Comparison of ENCODE assay signal across 8 cellular contexts in the genomic region with DNA sequence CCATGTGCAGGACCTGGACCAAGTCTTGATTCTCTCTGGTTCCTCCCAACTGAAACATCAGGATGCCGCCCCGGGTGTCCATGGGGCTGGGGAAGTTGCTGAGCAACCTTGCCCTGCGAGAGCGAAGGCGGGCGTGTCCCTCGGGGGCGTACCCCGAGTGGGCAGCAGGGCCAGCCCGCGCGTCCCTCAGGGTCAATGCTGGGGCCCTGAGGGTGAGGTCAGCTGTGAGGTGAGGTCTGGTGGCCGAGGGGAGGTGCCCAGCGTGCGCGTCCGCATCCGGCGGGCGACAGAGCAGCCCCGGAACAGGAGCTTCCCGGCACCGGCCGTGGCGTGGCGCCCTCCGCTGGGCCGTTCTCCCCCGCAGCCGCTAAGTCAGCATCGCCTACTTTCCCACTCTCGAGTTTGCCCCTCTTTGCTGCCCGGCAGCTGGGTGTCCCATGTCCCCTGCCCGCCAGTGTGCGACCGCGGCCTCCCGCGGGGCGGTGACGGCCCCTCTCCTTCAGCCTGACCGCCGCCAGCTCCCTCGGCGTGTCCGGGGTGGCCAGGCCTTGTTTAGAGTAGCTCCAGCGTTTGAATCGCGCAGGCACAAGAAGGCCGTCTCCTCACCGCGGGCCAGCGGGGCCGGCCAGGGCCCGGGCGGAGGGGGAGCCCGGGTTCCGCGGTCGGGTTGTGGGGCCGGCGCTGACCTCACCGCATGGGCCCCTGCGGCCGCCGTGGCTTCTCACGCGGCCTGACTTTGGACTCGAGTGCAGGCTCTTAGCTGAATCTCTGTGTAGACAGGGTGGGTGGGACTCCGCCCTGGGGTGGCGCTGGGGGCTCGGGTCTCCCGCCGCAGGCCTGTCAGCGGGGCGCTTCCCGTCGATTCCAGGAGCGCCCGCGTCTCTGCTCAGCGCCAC. TPM values are rescaled to one million over a fixed set of nuclear protein-coding genes. Genes with fewer than 3 reads are reported as not detected.
DNase-seq lines count a peak whose midpoint lies in the region; ATAC-seq, FAIRE-seq and TF ChIP-seq lines count a peak whose summit lies in the region.

No MANE protein-coding gene starts in this region.

- ATAC-seq in GM21515 (IDR thresholded peaks at IDR 0.05; ENCODE audit: unreplicated experiment) = peak; percentile 61

- H3K4me1 Mint-ChIP-seq in Calu3 (ENCODE audit: low read depth, unreplicated experiment) (peaks cover 16% of the 10 kb centered on the region), endothelial cell (ENCODE audit: unreplicated experiment) (no peaks in the 10 kb centered on the region)

- TF ChIP-seq POLR2A in H54 (IDR thresholded peaks at IDR 0.05; ENCODE audit: low read depth, low read length) = no peak; the same call in 1 of the 2 replicates

- CTCF ChIA-PET in Calu3 (lab: Charles Lee) = interaction anchor here (0.6 to 2.4 kb wide), 4 partner anchors 9 to 33 kb away, joined by 3 to 11 read pairs (median 4); a partner anchor contains a TSS

- TF ChIP-seq CTCF in Calu3 (IDR thresholded peaks at IDR 0.05; ENCODE audit: unreplicated experiment) = peak; percentile 10
- no peak for TF ChIP-seq CTCF in endothelial cell (IDR thresholded peaks at IDR 0.05; ENCODE audit: unreplicated experiment)

- peak; percentile 64 for DNase-seq in Calu3
- peak; percentile 54 for DNase-seq in M059J (ENCODE audit: low read depth)
- DNase-seq in activated CD4-positive, alpha-beta T cell treated with anti-CD3 and anti-CD28 coated beads, Interleukin-2, amount 50 U/mL, for 1 hour = peak; percentile 24
- DNase-seq in endothelial cell (ENCODE audit: low spot score) = peak; percentile 51
- peak; percentile 42 to 49 for DNase-seq in lung microvascular endothelial cell (ENCODE audit: low read depth in 2 of 2)
- peak; percentile 23 for DNase-seq in stimulated activated naive CD4-positive, alpha-beta T cell treated with Interleukin-2 at 50 U/mL for 16 hours (lab: John Stamatoyannopoulos, UW)
- no peak for DNase-seq in H54 (ENCODE audit: insufficient read length, low spot score)

- H3K9me3 Mint-ChIP-seq in Calu3 (ENCODE audit: low read depth, unreplicated experiment) (no peaks in the 10 kb centered on the region), endothelial cell (ENCODE audit: unreplicated experiment) (no peaks in the 10 kb centered on the region)

- FAIRE-seq in H54 (lab: Jason Lieb, UNC) = no peak

- intact Hi-C loops in Calu3 (cut with micrococcal nuclease; ENCODE audit: unreplicated experiment) = loop anchor here (5.0 kb wide), 1 partner anchor 34 kb away; a partner anchor contains a TSS

- H3K27me3 Mint-ChIP-seq in Calu3 (ENCODE audit: unreplicated experiment) (no peaks in the 10 kb centered on the region), endothelial cell (ENCODE audit: unreplicated experiment) (no peaks in the 10 kb centered on the region)

- H3K4me3 Mint-ChIP-seq in Calu3 (ENCODE audit: low read depth, unreplicated experiment) (peak overlapping the region; percentile 67), endothelial cell (ENCODE audit: unreplicated experiment) (peak overlapping the region; percentile 47)

- H3K27ac Mint-ChIP-seq in Calu3 (ENCODE audit: unreplicated experiment) (peak overlapping the region; percentile 29), endothelial cell (ENCODE audit: unreplicated experiment) (no peak overlapping the region)

- BruUV-seq in Calu3 (replicated peaks; lab: Mats Ljungman, UMichigan) = no TSS peak

- peaks cover 13% of the 10 kb centered on the region for H3K36me3 Mint-ChIP-seq in Calu3 (ENCODE audit: insufficient read depth, unreplicated experiment)
- H3K36me3 Mint-ChIP-seq in endothelial cell (ENCODE audit: low read depth, unreplicated experiment) = no peaks in the 10 kb centered on the region

RNA-seq across cellular contexts. Expression of a gene that starts 33.0 kb away (rescaled TPM):
- total RNA-seq in Calu3 (2022) (3.9 and 4.3 TPM in 2 replicates), endothelial cell (ENCODE audit: unreplicated experiment) (not detected), lung microvascular endothelial cell (under 0.01 TPM in 1 of 2 replicates, not detected in the other)
- total RNA-seq in M059J (2014; rRNA removed; shearing (Covaris generic)) = not detected in 2 replicates
